ENCODE assay signal across 29 cellular contexts in the genomic region with DNA sequence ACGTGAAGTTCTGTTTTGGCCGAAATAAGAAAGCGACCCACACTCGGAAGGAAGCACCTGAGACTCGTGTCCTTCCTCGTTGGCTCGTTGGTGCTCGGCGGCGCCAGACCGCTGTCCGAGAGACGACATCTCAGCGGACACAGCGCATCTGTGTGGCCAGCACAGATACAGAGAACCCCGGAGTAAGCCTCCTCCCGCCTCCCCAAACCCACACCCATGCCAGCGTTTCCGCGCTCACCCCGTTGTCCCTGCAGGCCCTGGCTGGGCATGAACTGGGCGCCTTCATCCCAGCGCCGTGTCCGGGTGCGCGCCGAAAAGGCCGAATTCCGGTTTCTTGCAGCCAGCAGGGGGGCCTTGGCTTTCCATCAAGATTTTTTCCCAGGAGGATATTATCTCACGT.
"Had no signal": no experiment of that assay in that cellular context is flagged by ENCODE, and none has a peak within 500 bp of the region (broad histone marks: within the 10 kb centered on the region; RNA-seq: fewer than 3 reads in every experiment).

No MANE protein-coding gene starts in this region.

- H3K27me3 ChIP-seq: neural progenitor cell, neutrophil, ovary, right atrium auricular region, right lobe of liver, thyroid gland, tibial nerve, upper lobe of left lung, vagina had no signal

- H3K4me3 Mint-ChIP-seq: naive thymus-derived CD4-positive, alpha-beta T cell; natural killer cell; nephron; neural progenitor cell; stimulated activated effector memory CD8-positive, alpha-beta T cell treated with anti-CD3 and anti-CD28 coated beads, Interleukin-12 subunit alpha, Interleukin-12 subunit beta, amount 100 ng/mL, for 72 hours; stimulated activated naive B cell treated with anti-CD40 and anti-IgM and Interleukin-4, amounts not matched to agents 10 μg/mL and 1 μg/mL and 100 μg/mL, for 72 hours; stimulated activated naive CD8-positive, alpha-beta T cell treated with anti-CD3 and anti-CD28 coated beads, Interleukin-15, Interleukin-2, amounts not matched to agents 100 ng/mL and 50 ng/mL, for 24 hours had no signal

- H3K4me1 Mint-ChIP-seq: natural killer cell; nephron; stimulated activated effector memory CD8-positive, alpha-beta T cell treated with anti-CD3 and anti-CD28 coated beads, Interleukin-12 subunit alpha, Interleukin-12 subunit beta, amount 100 ng/mL, for 72 hours; stimulated activated naive B cell treated with anti-CD40 and anti-IgM and Interleukin-4, amounts not matched to agents 10 μg/mL and 1 μg/mL and 100 μg/mL, for 72 hours had no signal

- H3K4me2 ChIP-seq: neural progenitor cell had no signal

- H3K4me3 ChIP-seq: neural progenitor cell, ovary, prostate gland, right atrium auricular region, right lobe of liver, sigmoid colon, stomach, thoracic aorta, thyroid gland, tibial nerve, upper lobe of left lung, vagina had no signal

- H3K27me3 Mint-ChIP-seq: stimulated activated naive B cell treated with anti-CD40 and anti-IgM and Interleukin-4, amounts not matched to agents 10 μg/mL and 1 μg/mL and 100 μg/mL, for 72 hours; stimulated activated naive CD8-positive, alpha-beta T cell treated with anti-CD3 and anti-CD28 coated beads, Interleukin-15, Interleukin-2, amounts not matched to agents 100 ng/mL and 50 ng/mL, for 24 hours had no signal

- H3K36me3 Mint-ChIP-seq: naive thymus-derived CD4-positive, alpha-beta T cell; natural killer cell; neural progenitor cell; stimulated activated effector memory CD8-positive, alpha-beta T cell treated with anti-CD3 and anti-CD28 coated beads, Interleukin-12 subunit alpha, Interleukin-12 subunit beta, amount 100 ng/mL, for 72 hours; stimulated activated naive B cell treated with anti-CD40 and anti-IgM and Interleukin-4, amounts not matched to agents 10 μg/mL and 1 μg/mL and 100 μg/mL, for 72 hours had no signal

- H3K27ac ChIP-seq: neural progenitor cell, neutrophil, ovary, parathyroid adenoma, prostate gland, right atrium auricular region, sigmoid colon, stomach, thoracic aorta, thyroid gland, tibial nerve, upper lobe of left lung, vagina had no signal

- DNase-seq: naive thymus-derived CD4-positive, alpha-beta T cell; natural killer cell; nucleus accumbens; ovary; retina; small intestine; stimulated activated CD4-positive, alpha-beta T cell treated with anti-CD3 and anti-CD28 coated beads, Interleukin-15, amount 100 ng/mL, for 24 hours; stimulated activated CD4-positive, alpha-beta T cell treated with anti-CD3 and anti-CD28 coated beads, Interleukin-2, amount 100 ng/mL, for 24 hours; stimulated activated CD4-positive, alpha-beta T cell treated with anti-CD3 and anti-CD28 coated beads, Interleukin-2, amount 100 ng/mL, for 48 hours; stimulated activated CD4-positive, alpha-beta T cell treated with anti-CD3 and anti-CD28 coated beads, Interleukin-4, amount 100 ng/mL, for 24 hours; stimulated activated naive B cell treated with anti-CD40 and anti-IgM and Interleukin-4, amounts not matched to agents 10 μg/mL and 1 μg/mL and 100 μg/mL, for 72 hours; stimulated activated naive CD4-positive, alpha-beta T cell treated with Interleukin-2 at 50 U/mL for 16 hours; stomach; thyroid gland; trophoblast cell; upper lobe of left lung had no signal

- H3K9me3 Mint-ChIP-seq: natural killer cell had no signal

- H3K79me2 ChIP-seq: parathyroid adenoma had no signal

- H2AFZ ChIP-seq: neural progenitor cell, parathyroid adenoma had no signal

- H3K27ac Mint-ChIP-seq: naive thymus-derived CD4-positive, alpha-beta T cell; natural killer cell; nephron; stimulated activated effector memory CD8-positive, alpha-beta T cell treated with anti-CD3 and anti-CD28 coated beads, Interleukin-12 subunit alpha, Interleukin-12 subunit beta, amount 100 ng/mL, for 72 hours; stimulated activated naive B cell treated with anti-CD40 and anti-IgM and Interleukin-4, amounts not matched to agents 10 μg/mL and 1 μg/mL and 100 μg/mL, for 72 hours; stimulated activated naive CD8-positive, alpha-beta T cell treated with anti-CD3 and anti-CD28 coated beads, Interleukin-15, Interleukin-2, amounts not matched to agents 100 ng/mL and 50 ng/mL, for 24 hours had no signal

- H3K4me1 ChIP-seq: neural progenitor cell, parathyroid adenoma, prostate gland, right atrium auricular region, sigmoid colon, stomach, thyroid gland, tibial nerve, upper lobe of left lung, vagina had no signal

- ATAC-seq: naive thymus-derived CD4-positive, alpha-beta T cell; natural killer cell; stimulated activated effector memory CD8-positive, alpha-beta T cell treated with anti-CD3 and anti-CD28 coated beads, Interleukin-12 subunit alpha, Interleukin-12 subunit beta, amount 100 ng/mL, for 72 hours; stimulated activated naive B cell treated with anti-CD40 and anti-IgM and Interleukin-4, amounts not matched to agents 10 μg/mL and 1 μg/mL and 100 μg/mL, for 72 hours had no signal

- H3K36me3 ChIP-seq: neural progenitor cell, neutrophil, ovary, prostate gland, right atrium auricular region, right lobe of liver, sigmoid colon, stomach, thoracic aorta, thyroid gland, tibial nerve, upper lobe of left lung, vagina had no signal
